Comparison of ENCODE assay signal across 25 cellular contexts in genomic region chr15:48145923-48146322, GRCh38. TPM values are rescaled to one million over a fixed set of nuclear protein-coding genes. Genes with fewer than 3 reads are reported as not detected.
A peak's percentile ranks its signal among the peaks of the same experiment; 100 is the strongest.
DNase-seq lines count a peak whose midpoint lies in the region; ATAC-seq and TF ChIP-seq lines count a peak whose summit lies in the region.
"Had no signal": no experiment of that assay in that cellular context is flagged by ENCODE, and none has a peak within 500 bp of the region (broad histone marks: within the 10 kb centered on the region; RNA-seq: fewer than 3 reads in every experiment).

No MANE protein-coding gene starts in this region.

- TF ChIP-seq RAD21 in IMR-90 (IDR thresholded peaks at IDR 0.05; ENCODE audit: low read length): no peak

- POLR2A ChIA-PET in IMR-90 (lab: Charles Lee; ENCODE audit: unreplicated experiment): no interaction called here
- POLR2A ChIA-PET in WTC11 (lab: Charles Lee): no interaction called here

- H3K9me3 ChIP-seq in IMR-90 (ENCODE audit: control insufficient read depth, insufficient read depth, low read length) (no peaks in the 10 kb centered on the region), thoracic aorta (no peaks in the 10 kb centered on the region)
- H3K9me3 ChIP-seq: Peyer's patch, SK-N-SH had no signal

- H3K23ac ChIP-seq in IMR-90 (ENCODE audit: low read depth, low read length): no peak overlapping the region

- no peak overlapping the region for H3K27ac Mint-ChIP-seq in WTC11

- ATAC-seq in IMR-90 (ENCODE audit: low read depth) (peak; percentile 66; the same call in 1 of the 2 replicates), thoracic aorta (ENCODE audit: insufficient number of reproducible peaks, low FRiP score, low read depth) (no peak), HG02884 (IDR thresholded peaks at IDR 0.05; ENCODE audit: unreplicated experiment) (no peak), WTC11 (no peak), GM21717 (IDR thresholded peaks at IDR 0.05; ENCODE audit: unreplicated experiment) (no peak)

- no peak overlapping the region for H3K4me3 Mint-ChIP-seq in WTC11

- no peak overlapping the region for H2BK15ac ChIP-seq in IMR-90 (ENCODE audit: low read depth, low read length)

- H3K36me3 Mint-ChIP-seq in WTC11: peaks cover 48% of the 10 kb centered on the region

- H3K36me3 ChIP-seq in IMR-90 (ENCODE audit: control insufficient read depth, insufficient read depth, low read length) (no peaks in the 10 kb centered on the region; the same call in 1 of the 2 replicates), brain microvascular endothelial cell (replicated peaks) (no peaks in the 10 kb centered on the region), thoracic aorta (peaks cover 5% of the 10 kb centered on the region)
- H3K36me3 ChIP-seq: Peyer's patch had no signal

- H3K4ac ChIP-seq in IMR-90 (ENCODE audit: low read depth, low read length): peak overlapping the region; percentile 18; the same call in 1 of the 2 replicates

- TF ChIP-seq CTCF in IMR-90 (conservative IDR thresholded peaks at IDR 0.05; ENCODE audit: low read depth, low read length) (no peak), brain microvascular endothelial cell (IDR thresholded peaks at IDR 0.05; ENCODE audit: low read depth, low read length, missing control alignments) (no peak), thoracic aorta (IDR thresholded peaks at IDR 0.05) (no peak), WTC11 (IDR thresholded peaks at IDR 0.05) (no peak)

- no peak for TF ChIP-seq POLR2A in IMR-90 (IDR thresholded peaks at IDR 0.05; ENCODE audit: low read depth, low read length)

- no peak overlapping the region for H3K56ac ChIP-seq in IMR-90 (ENCODE audit: extremely low read depth, insufficient read depth, low read length)

- H2AK5ac ChIP-seq in IMR-90 (ENCODE audit: low read depth, low read length): no peak overlapping the region

- no peak overlapping the region for H3K18ac ChIP-seq in IMR-90 (ENCODE audit: low read depth, low read length)

- no peak overlapping the region for H3K4me2 ChIP-seq in IMR-90 (ENCODE audit: low read depth, low read length)

- H2BK20ac ChIP-seq in IMR-90 (ENCODE audit: low read depth, low read length): peak overlapping the region; percentile 16; the same call in 1 of the 2 replicates

- H3K27me3 ChIP-seq in IMR-90 (ENCODE audit: control insufficient read depth, insufficient read depth, low read length) (no peaks in the 10 kb centered on the region), brain microvascular endothelial cell (replicated peaks) (no peaks in the 10 kb centered on the region), thoracic aorta (replicated peaks; ENCODE audit: insufficient read depth) (no peaks in the 10 kb centered on the region)
- H3K27me3 ChIP-seq: Peyer's patch had no signal

- H3K4me1 Mint-ChIP-seq in WTC11: peaks cover 16% of the 10 kb centered on the region

- dilution Hi-C loops in IMR-90 (cut with HindIII; ENCODE audit: low sequenced_read_pairs, unreplicated experiment): no loop called here

- H2AK9ac ChIP-seq in IMR-90 (replicated peaks; ENCODE audit: low read depth, low read length, poor library complexity): no peak overlapping the region

- no peak overlapping the region for H2AFZ ChIP-seq in IMR-90 (replicated peaks; ENCODE audit: low read length, poor library complexity)

- H3K4me1 ChIP-seq in IMR-90 (ENCODE audit: control insufficient read depth, insufficient read depth, low read length) (no peaks in the 10 kb centered on the region; the same call in none of the 2 replicates), thoracic aorta (ENCODE audit: control insufficient read depth in 1 of 2, low read depth in 2 of 2) (peaks cover 13 to 51% of the 10 kb centered on the region in 2 donors)
- H3K4me1 ChIP-seq: Peyer's patch had no signal

- CTCF ChIA-PET in IMR-90 (lab: Yijun Ruan, JAX): no interaction called here
- CTCF ChIA-PET in WTC11 (lab: Charles Lee): no interaction called here

- no peaks in the 10 kb centered on the region for H3K27me3 Mint-ChIP-seq in WTC11 (ENCODE audit: low read depth)

- peaks cover 0 to 3% of the 10 kb centered on the region in 2 experiments; a peak in 1 of 4 replicates for H3K79me1 ChIP-seq in IMR-90 (ENCODE audit: low read depth in 1 of 2, low read length in 2 of 2)

- intact Hi-C loops in IMR-90 (cut with micrococcal nuclease): no loop called here

- H4K20me1 ChIP-seq in IMR-90 (ENCODE audit: insufficient read depth, low read length): no peaks in the 10 kb centered on the region

- H2BK120ac ChIP-seq in IMR-90 (ENCODE audit: low read depth, low read length): peak overlapping the region; percentile 35; the same call in 1 of the 2 replicates

- H4K91ac ChIP-seq in IMR-90 (ENCODE audit: insufficient read depth, low read depth, low read length): no peak overlapping the region

- no peak overlapping the region for H3K9ac ChIP-seq in IMR-90 (ENCODE audit: low read depth, low read length)
- H3K9ac ChIP-seq: SK-N-SH had no signal

- peak overlapping the region; percentile 65 for H2BK5ac ChIP-seq in IMR-90 (ENCODE audit: low read depth, low read length, poor library complexity, severe bottlenecking)

- DNase-seq in IMR-90 (peak; percentile 52), brain microvascular endothelial cell (no peak), fibroblast of peridontal ligament (ENCODE audit: extremely low read depth) (peak; percentile 46), thoracic aorta (ENCODE audit: low spot score) (no peak), WTC11 (ENCODE audit: low spot score) (no peak)
- DNase-seq: DMS79; H7; MM.1S; NCI-H1092; NCI-H146; NCI-H2029 treated with DMSO at 0.1 percent for 48 hours; NCI-H2171 treated with DMSO at 0.1 percent for 48 hours; NCI-H748 treated with DMSO at 0.1 percent for 48 hours; NK-92 treated with Interleukin-12 subunit alpha and Interleukin-12 subunit beta, amount 100 ng/mL, for 24 hours; Peyer's patch; SHP77; SK-N-SH had no signal

- in situ Hi-C loops in IMR-90 (cut with MboI; ENCODE audit: low sequenced_read_pairs) (no loop called here), brain microvascular endothelial cell (cut with HindIII; ENCODE audit: low pct_ligation_motif_present, low sequenced_read_pairs) (no loop called here)

- H3K14ac ChIP-seq in IMR-90 (replicated peaks; ENCODE audit: low read depth, low read length): 0 out of 2 replicates have a peak overlapping the region, but pooled peaks have one; percentile 7

- peaks cover 4% of the 10 kb centered on the region; the same call in 1 of the 2 replicates for H3K9me3 Mint-ChIP-seq in WTC11

- H3K27ac ChIP-seq in IMR-90 (ENCODE audit: insufficient read depth, low read length) (no peak overlapping the region), brain microvascular endothelial cell (peak overlapping the region; percentile 6), thoracic aorta (peak overlapping the region; percentile 76 to 91)
- H3K27ac ChIP-seq: C4-2B, HL-60, Peyer's patch had no signal

- H4K5ac ChIP-seq in IMR-90 (ENCODE audit: low read depth, low read length): no peak overlapping the region

- 0 out of 4 replicates have a peak overlapping the region, but pooled peaks of 1 of the 2 experiments have one; percentile 16 for H4K8ac ChIP-seq in IMR-90 (ENCODE audit: low read depth in 2 of 2, low read length in 2 of 2)

- H3K4me3 ChIP-seq in IMR-90 (ENCODE audit: insufficient read depth, low read depth, low read length) (no peak overlapping the region), brain microvascular endothelial cell (ENCODE audit: low read depth, low read length) (no peak overlapping the region), thoracic aorta (no peak overlapping the region)
- H3K4me3 ChIP-seq: Peyer's patch had no signal

- no TSS peak for BruUV-seq in IMR-90 (replicated peaks; lab: Mats Ljungman, UMichigan)

- H3K9me1 ChIP-seq in IMR-90 (ENCODE audit: insufficient read depth, low read length): no peaks in the 10 kb centered on the region

TF ChIP-seq in IMR-90, 13 proteins besides CTCF, POLR2A, EP300 and RAD21:
- peak; percentile 88 for TF ChIP-seq CEBPB (IDR thresholded peaks at IDR 0.05; ENCODE audit: low read depth, low read length)
- TF ChIP-seq ELK1 (IDR thresholded peaks at IDR 0.05; ENCODE audit: borderline replicate concordance, low read depth, low read length): no peak

RNA-seq across cellular contexts. Expression of gene SLC24A5, which starts 25.1 kb away (rescaled TPM):
- total RNA-seq in IMR-90 (2012; rRNA removed): not detected in 2 replicates
- polyA plus RNA-seq in IMR-90 (2012; rRNA removed): not detected in 2 replicates
- polyA plus RNA-seq in IMR-90 (2012; cell fraction: cytosol; rRNA removed): not detected in 2 replicates
- polyA plus RNA-seq in IMR-90 (2012; cell fraction: nucleus; rRNA removed; ENCODE audit: low replicate concordance): not detected in 2 replicates
- total RNA-seq in thoracic aorta: not detected
- not detected in 3 replicates for total RNA-seq in WTC11 (2021)
- total RNA-seq: A673, HT1080, LHCN-M2, NCI-H460, Peyer's patch had no signal
- polyA plus RNA-seq: SK-N-SH had no signal

RNA-seq across cellular contexts. Expression of gene MYEF2, which starts 32.2 kb away (rescaled TPM):
- total RNA-seq in IMR-90 (2012; rRNA removed): 4.5 and 7.5 TPM in 2 replicates
- 5.8 and 6.3 TPM in 2 replicates for polyA plus RNA-seq in IMR-90 (2012; rRNA removed)
- 2.0 and 3.0 TPM in 2 replicates for polyA plus RNA-seq in IMR-90 (2012; cell fraction: cytosol; rRNA removed)
- 5.7 and 15.3 TPM in 2 replicates for polyA plus RNA-seq in IMR-90 (2012; cell fraction: nucleus; rRNA removed; ENCODE audit: low replicate concordance)
- 100 to 1,000 TPM in 1 of 2 donors, 10 to 100 TPM in 1; 63.5 to 168 TPM for total RNA-seq in thoracic aorta
- 109 to 112 TPM (median 111 TPM) in 3 replicates for total RNA-seq in WTC11 (2021)

RNA-seq across cellular contexts. Expression of gene CTXN2, which starts 45.5 kb away (rescaled TPM):
- total RNA-seq in IMR-90 (2012; rRNA removed): not detected in 2 replicates
- polyA plus RNA-seq in IMR-90 (2012; rRNA removed): not detected in 2 replicates
- polyA plus RNA-seq in IMR-90 (2012; cell fraction: cytosol; rRNA removed): not detected in 2 replicates
- not detected in 2 replicates for polyA plus RNA-seq in IMR-90 (2012; cell fraction: nucleus; rRNA removed; ENCODE audit: low replicate concordance)
- not detected for total RNA-seq in thoracic aorta
- 0.07 to 0.16 TPM (median 0.07 TPM) in 3 replicates for total RNA-seq in WTC11 (2021)
- total RNA-seq: A673, HT1080, LHCN-M2, NCI-H460, Peyer's patch had no signal

Comparison
In these comparisons a context has a peak if more than half of its experiments do, and no peak if none do; other contexts are left out.
1. DNase-seq: peak in IMR-90 (single experiment) and fibroblast of peridontal ligament (single experiment); none in brain microvascular endothelial cell (single experiment), thoracic aorta (single experiment) and WTC11 (single experiment).